In genomic region chr4:184464759-184465454, GRCh38 we compare ENCODE assay signal across 1 cellular context.
A peak's percentile ranks its signal among the peaks of the same experiment; 100 is the strongest.
TF ChIP-seq lines count a peak whose summit lies in the region.

No MANE protein-coding gene starts in this region.

TF ChIP-seq in HepG2, 621 proteins besides CTCF, POLR2A, EP300 and RAD21 (continued from another document and continues in another):
- TF ChIP-seq ZBTB40 (IDR thresholded peaks at IDR 0.05), result no peak
- TF ChIP-seq ZBTB40 (CRISPR knock-in tag; IDR thresholded peaks at IDR 0.05), result no peak
- TF ChIP-seq ZBTB46 (CRISPR knock-in tag; IDR thresholded peaks at IDR 0.05; ENCODE audit: borderline replicate concordance), result no peak
- no peak for TF ChIP-seq KIAA2018 (CRISPR knock-in tag; IDR thresholded peaks at IDR 0.05; ENCODE audit: borderline replicate concordance)
- no peak for TF ChIP-seq ZNF800 (CRISPR knock-in tag; IDR thresholded peaks at IDR 0.05)
- TF ChIP-seq BRCA1 (CRISPR knock-in tag; IDR thresholded peaks at IDR 0.05), result no peak
- no peak for TF ChIP-seq ZNF644 (CRISPR knock-in tag; IDR thresholded peaks at IDR 0.05; ENCODE audit: low read depth)
- no peak for TF ChIP-seq SOX6 (IDR thresholded peaks at IDR 0.05)
- TF ChIP-seq SOX6 (CRISPR knock-in tag; IDR thresholded peaks at IDR 0.05), result peak; percentile 96
- TF ChIP-seq ZNF441 (CRISPR knock-in tag; IDR thresholded peaks at IDR 0.05; ENCODE audit: borderline replicate concordance), result no peak
- TF ChIP-seq MAX (IDR thresholded peaks at IDR 0.05), result peak; percentile 63
- TF ChIP-seq ZNF720 (CRISPR knock-in tag; IDR thresholded peaks at IDR 0.05), result no peak
- no peak for TF ChIP-seq ZNF629 (CRISPR knock-in tag; conservative IDR thresholded peaks at IDR 0.05)
- TF ChIP-seq MED8 (CRISPR knock-in tag; IDR thresholded peaks at IDR 0.05; ENCODE audit: insufficient replicate concordance), result no peak
- no peak for TF ChIP-seq TFDP2 (CRISPR knock-in tag; IDR thresholded peaks at IDR 0.05)
- no peak for TF ChIP-seq IKZF1 (IDR thresholded peaks at IDR 0.05)
- TF ChIP-seq GATAD2A (CRISPR knock-in tag; IDR thresholded peaks at IDR 0.05), result peak; percentile 86
- TF ChIP-seq FLYWCH1 (CRISPR knock-in tag; IDR thresholded peaks at IDR 0.05), result no peak
- no peak for TF ChIP-seq MTERF4 (CRISPR knock-in tag; IDR thresholded peaks at IDR 0.05)
- TF ChIP-seq KAT7 (CRISPR knock-in tag; IDR thresholded peaks at IDR 0.05; ENCODE audit: borderline replicate concordance), result no peak
- peak; percentile 92 for TF ChIP-seq RXRB (CRISPR knock-in tag; IDR thresholded peaks at IDR 0.05; ENCODE audit: borderline replicate concordance)
- no peak for TF ChIP-seq JUN (CRISPR knock-in tag; IDR thresholded peaks at IDR 0.05)
